Comparison of ENCODE assay signal across 18 cellular contexts in genomic region chr18:62992877-62993365, GRCh38.
A peak's percentile ranks its signal among the peaks of the same experiment; 100 is the strongest.
DNase-seq lines count a peak whose midpoint lies in the region; FAIRE-seq and TF ChIP-seq lines count a peak whose summit lies in the region.
"Had no signal": no experiment of that assay in that cellular context is flagged by ENCODE, and none has a peak within 500 bp of the region (broad histone marks: within the 10 kb centered on the region; RNA-seq: fewer than 3 reads in every experiment).

No MANE protein-coding gene starts in this region.

- H3K9me3 Mint-ChIP-seq in type B pancreatic cell, result no peaks in the 10 kb centered on the region
- H3K9me3 Mint-ChIP-seq: CD8-positive, alpha-beta T cell had no signal

- H3K4me3 Mint-ChIP-seq in type B pancreatic cell, result peak overlapping the region; percentile 50
- H3K4me3 Mint-ChIP-seq: B cell; CD8-positive, alpha-beta T cell; GM23338 had no signal

- CTCF ChIA-PET in PC-9 (lab: Charles Lee), result interaction anchor here (0.6 kb wide), 1 partner anchor 192 kb away, joined by 13 read pairs; no protein-coding TSS in a partner anchor

- POLR2A ChIA-PET in PC-9 (lab: Charles Lee; ENCODE audit: unreplicated experiment), result interaction anchor here (0.5 kb wide), 1 partner anchor 547 kb away, joined by 8 read pairs; no protein-coding TSS in a partner anchor

- peak overlapping the region; percentile 85 for H3K27ac Mint-ChIP-seq in type B pancreatic cell
- H3K27ac Mint-ChIP-seq: B cell; CD8-positive, alpha-beta T cell; GM23338 had no signal

- no peaks in the 10 kb centered on the region for H3F3A ChIP-seq in PC-9 (ENCODE audit: insufficient read depth, low read depth)

- no peaks in the 10 kb centered on the region for H3K36me3 ChIP-seq in PC-9 (ENCODE audit: low read depth)
- no peaks in the 10 kb centered on the region for H3K36me3 ChIP-seq in uterus
- H3K36me3 ChIP-seq: BLaER1 treated with 17β-estradiol and CSF1 and Interleukin-3, amounts not matched to agents 10 nM and 100 nM had no signal

- DNase-seq in D721Med (ENCODE audit: insufficient read length, low spot score), result no peak
- DNase-seq in PC-9, result peak; percentile 24 to 80
- DNase-seq in mucosa of gallbladder (ENCODE audit: low spot score), result peak; percentile 10
- no peak for DNase-seq in type B pancreatic cell (ENCODE audit: extremely low spot score, unreplicated experiment)
- DNase-seq in NCI-H524 (lab: John Stamatoyannopoulos, UW), result no peak
- DNase-seq in uterus, result no peak
- DNase-seq: Calu3; CD8-positive, alpha-beta T cell; DMS 273 treated with DMSO at 0.1 percent for 48 hours; DMS53; HCEC 1CT had no signal

- no peak overlapping the region for H2AFZ ChIP-seq in PC-9

- TF ChIP-seq CTCF in D721Med (IDR thresholded peaks at IDR 0.05; ENCODE audit: insufficient read depth, missing control alignments) (no peak), PC-9 (conservative IDR thresholded peaks at IDR 0.05) (no peak), type B pancreatic cell (conservative IDR thresholded peaks at IDR 0.05) (no peak), uterus (IDR thresholded peaks at IDR 0.05) (no peak)

- H3K4me2 ChIP-seq in PC-9, result peak overlapping the region; percentile 36
- H3K4me2 ChIP-seq: BLaER1 treated with 17β-estradiol and CSF1 and Interleukin-3, amounts not matched to agents 10 nM and 100 nM; GM23338 had no signal

- peaks cover 8% of the 10 kb centered on the region for H3K4me1 Mint-ChIP-seq in type B pancreatic cell (ENCODE audit: unreplicated experiment)
- H3K4me1 Mint-ChIP-seq: B cell had no signal

- no peaks in the 10 kb centered on the region for H3K9me3 ChIP-seq in PC-9 (ENCODE audit: insufficient read depth, low read depth)
- no peaks in the 10 kb centered on the region for H3K9me3 ChIP-seq in uterus

- BruUV-seq in PC-9 (replicated peaks; lab: Mats Ljungman, UMichigan), result no TSS peak

- H3K27me3 ChIP-seq in PC-9 (ENCODE audit: insufficient read depth, low read depth) (no peaks in the 10 kb centered on the region), uterus (no peaks in the 10 kb centered on the region)
- H3K27me3 ChIP-seq: BLaER1 treated with 17β-estradiol and CSF1 and Interleukin-3, amounts not matched to agents 10 nM and 100 nM had no signal

- peaks cover 3% of the 10 kb centered on the region for H3K27me3 Mint-ChIP-seq in type B pancreatic cell

- H3K36me3 Mint-ChIP-seq in type B pancreatic cell, result no peaks in the 10 kb centered on the region
- H3K36me3 Mint-ChIP-seq: CD8-positive, alpha-beta T cell had no signal

- TF ChIP-seq POLR2A in uterus (IDR thresholded peaks at IDR 0.05), result no peak

- peak; percentile 6 for FAIRE-seq in D721Med (lab: Jason Lieb, UNC)
- FAIRE-seq: G401.6, GM12892, GM18507, H54 had no signal

- H4K20me1 ChIP-seq in PC-9 (ENCODE audit: insufficient read depth), result no peaks in the 10 kb centered on the region
- H4K20me1 ChIP-seq: BLaER1 treated with 17β-estradiol and CSF1 and Interleukin-3, amounts not matched to agents 10 nM and 100 nM had no signal

- H3K4me1 ChIP-seq in PC-9 (replicated peaks; ENCODE audit: insufficient read depth), result peaks cover 19% of the 10 kb centered on the region
- no peaks in the 10 kb centered on the region for H3K4me1 ChIP-seq in uterus

- no peak overlapping the region for H3K27ac ChIP-seq in PC-9
- H3K27ac ChIP-seq in uterus, result no peak overlapping the region
- H3K27ac ChIP-seq: BLaER1 treated with 17β-estradiol and CSF1 and Interleukin-3, amounts not matched to agents 10 nM and 100 nM had no signal

- H3K79me2 ChIP-seq in PC-9 (ENCODE audit: low read depth), result no peaks in the 10 kb centered on the region

- intact Hi-C loops in PC-9 (cut with micrococcal nuclease; ENCODE audit: unreplicated experiment) (no loop called here), uterus (cut with DNase I; ENCODE audit: low total_unique reads) (no loop called here)

- H3K4me3 ChIP-seq in PC-9 (no peak overlapping the region), uterus (no peak overlapping the region)
- H3K4me3 ChIP-seq: BLaER1 treated with 17β-estradiol and CSF1 and Interleukin-3, amounts not matched to agents 10 nM and 100 nM; GM23338 had no signal

- no peaks in the 10 kb centered on the region for H3K9me2 ChIP-seq in PC-9 (ENCODE audit: insufficient read depth)

Comparison
In these comparisons a context has a peak if more than half of its experiments do, and no peak if none do; other contexts are left out.
1. DNase-seq: peak in PC-9 (2 of 2) and mucosa of gallbladder (single experiment); none in D721Med (single experiment), type B pancreatic cell (single experiment), NCI-H524 (0 of 2) and uterus (0 of 2).